ENCODE assay signal across 9 cellular contexts in the genomic region with DNA sequence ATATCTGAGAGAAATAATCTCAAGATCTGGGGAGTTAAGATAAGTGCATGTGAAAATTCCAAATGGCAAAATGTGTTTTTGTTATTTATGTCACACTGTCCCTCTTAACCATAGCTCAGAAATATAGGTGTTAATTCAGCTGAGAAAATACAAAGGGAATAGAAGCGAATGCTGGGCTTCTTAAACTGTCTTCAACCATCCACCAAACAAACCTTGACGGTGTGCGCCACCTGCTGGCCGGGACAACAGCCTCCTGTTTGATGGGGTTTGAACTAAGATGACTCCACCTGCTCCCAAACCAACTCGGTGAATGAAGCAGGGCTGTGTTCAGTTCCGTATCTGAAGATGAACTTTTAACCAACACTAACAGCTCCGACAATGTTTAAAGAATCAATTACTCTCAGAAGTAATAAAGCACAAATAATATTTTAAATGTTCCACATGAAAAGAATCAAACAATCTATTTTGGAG. TPM values are rescaled to one million over a fixed set of nuclear protein-coding genes. Genes with fewer than 3 reads are reported as not detected.
DNase-seq lines count a peak whose midpoint lies in the region; ATAC-seq and TF ChIP-seq lines count a peak whose summit lies in the region.
"Not testable (repeated sequence)": the region's sequence is repeated elsewhere in the genome, so short reads cannot be mapped to it uniquely, and the experiment has no call there.
"Had no signal": no experiment of that assay in that cellular context is flagged by ENCODE, and none has a peak within 500 bp of the region (broad histone marks: within the 10 kb centered on the region; RNA-seq: fewer than 3 reads in every experiment).

No MANE protein-coding gene starts in this region.

- H3K9me3 Mint-ChIP-seq in activated T-helper 17 cell treated with anti-CD3 and anti-CD28 coated beads, Interleukin-2, amount 50 U/mL, for 72 hours; stimulated activated naive B cell treated with anti-CD40 and anti-IgM and Interleukin-4, amounts not matched to agents 10 μg/mL and 1 μg/mL and 100 μg/mL, for 72 hours: not testable (repeated sequence)

- H3K27ac Mint-ChIP-seq in activated T-helper 17 cell treated with anti-CD3 and anti-CD28 coated beads, Interleukin-2, amount 50 U/mL, for 72 hours; stimulated activated naive B cell treated with anti-CD40 and anti-IgM and Interleukin-4, amounts not matched to agents 10 μg/mL and 1 μg/mL and 100 μg/mL, for 72 hours: not testable (repeated sequence)

- ATAC-seq in DND-41 (ENCODE audit: insufficient read depth, low read depth) (peak; percentile 92), GM19395 (IDR thresholded peaks at IDR 0.05; ENCODE audit: unreplicated experiment) (peak; percentile 84), HG02798 (IDR thresholded peaks at IDR 0.05; ENCODE audit: poor library complexity, unreplicated experiment) (peak; percentile 73), lung (ENCODE audit: insufficient read depth, low FRiP score) (peak; percentile 74)
- ATAC-seq in activated T-helper 17 cell treated with anti-CD3 and anti-CD28 coated beads, Interleukin-2, amount 50 U/mL, for 72 hours (replicated peaks), result peak; percentile 87
- peak; percentile 85 to 90 for ATAC-seq in stimulated activated naive B cell treated with anti-CD40 and anti-IgM and Interleukin-4, amounts not matched to agents 10 μg/mL and 1 μg/mL and 100 μg/mL, for 72 hours (replicated peaks)

- H4K20me1 ChIP-seq in DND-41 (ENCODE audit: insufficient read depth, low read length), result not testable (repeated sequence)

- H3K79me2 ChIP-seq in DND-41 (ENCODE audit: insufficient read depth, low read length), result not testable (repeated sequence)

- not testable (repeated sequence) for H3K4me2 ChIP-seq in DND-41 (ENCODE audit: insufficient read depth, low read length)

- H3K4me3 Mint-ChIP-seq in activated T-helper 17 cell treated with anti-CD3 and anti-CD28 coated beads, Interleukin-2, amount 50 U/mL, for 72 hours; stimulated activated naive B cell treated with anti-CD40 and anti-IgM and Interleukin-4, amounts not matched to agents 10 μg/mL and 1 μg/mL and 100 μg/mL, for 72 hours: not testable (repeated sequence)

- DNase-seq in DND-41; esophagus squamous epithelium (lab: John Stamatoyannopoulos, UW); lung (ENCODE audit: low spot score); stimulated activated naive B cell treated with anti-CD40 and anti-IgM and Interleukin-4, amounts not matched to agents 10 μg/mL and 1 μg/mL and 100 μg/mL, for 72 hours: not testable (repeated sequence)

- H3K9me3 ChIP-seq in DND-41 (ENCODE audit: insufficient read depth, low read length, severe bottlenecking); esophagus squamous epithelium; lung (ENCODE audit: control insufficient read depth in 2 of 2, insufficient read depth in 1 of 2, low read length in 1 of 2): not testable (repeated sequence)

- H2AFZ ChIP-seq in DND-41 (ENCODE audit: low read depth, low read length), result not testable (repeated sequence)

- H3K9ac ChIP-seq in DND-41 (ENCODE audit: low read depth, low read length), result not testable (repeated sequence)

- H3K4me1 Mint-ChIP-seq in activated T-helper 17 cell treated with anti-CD3 and anti-CD28 coated beads, Interleukin-2, amount 50 U/mL, for 72 hours; stimulated activated naive B cell treated with anti-CD40 and anti-IgM and Interleukin-4, amounts not matched to agents 10 μg/mL and 1 μg/mL and 100 μg/mL, for 72 hours: not testable (repeated sequence)

- not testable (repeated sequence) for H3K4me3 ChIP-seq in DND-41 (ENCODE audit: low read depth in 1 of 2, low read length in 2 of 2); esophagus squamous epithelium; lung

- intact Hi-C loops in esophagus squamous epithelium (cut with DNase I), result not testable (repeated sequence)

- not testable (repeated sequence) for H3K36me3 ChIP-seq in DND-41 (ENCODE audit: insufficient read depth, low read length); esophagus squamous epithelium; lung (ENCODE audit: control insufficient read depth in 2 of 2, insufficient read depth in 2 of 2, low read length in 2 of 2)

- H3K36me3 Mint-ChIP-seq in activated T-helper 17 cell treated with anti-CD3 and anti-CD28 coated beads, Interleukin-2, amount 50 U/mL, for 72 hours (ENCODE audit: low read depth); stimulated activated naive B cell treated with anti-CD40 and anti-IgM and Interleukin-4, amounts not matched to agents 10 μg/mL and 1 μg/mL and 100 μg/mL, for 72 hours: not testable (repeated sequence)

- TF ChIP-seq CTCF in DND-41 (IDR thresholded peaks at IDR 0.05; ENCODE audit: borderline replicate concordance, extremely low read depth, low read length, poor library complexity, severe bottlenecking) (peak; percentile 35), LNCAP (IDR thresholded peaks at IDR 0.05) (peak; percentile 36; the same call in 1 of the 2 replicates), esophagus squamous epithelium (IDR thresholded peaks at IDR 0.05) (peak in 5 of 6 experiments; percentile 23 to 48 (median 38))
- TF ChIP-seq CTCF in lung (IDR thresholded peaks at IDR 0.05; ENCODE audit: control extremely low read depth, extremely low read depth), result not testable (repeated sequence)

- not testable (repeated sequence) for H3K27ac ChIP-seq in DND-41 (ENCODE audit: low read length); esophagus squamous epithelium; lung (ENCODE audit: low read depth in 1 of 2, low read length in 1 of 2)

- H3K27me3 ChIP-seq in DND-41 (ENCODE audit: insufficient read depth, low read length, poor library complexity); esophagus squamous epithelium; lung (ENCODE audit: control insufficient read depth, insufficient read depth): not testable (repeated sequence)

- not testable (repeated sequence) for H3K4me1 ChIP-seq in DND-41 (ENCODE audit: insufficient read depth, low read length); esophagus squamous epithelium; lung (ENCODE audit: control insufficient read depth in 2 of 2, insufficient read depth in 2 of 2, low read length in 2 of 2)

- not testable (repeated sequence) for H3K27me3 Mint-ChIP-seq in activated T-helper 17 cell treated with anti-CD3 and anti-CD28 coated beads, Interleukin-2, amount 50 U/mL, for 72 hours; stimulated activated naive B cell treated with anti-CD40 and anti-IgM and Interleukin-4, amounts not matched to agents 10 μg/mL and 1 μg/mL and 100 μg/mL, for 72 hours

- WGBS in esophagus squamous epithelium, 2 donors, result 0% methylated on average over 1 to 3 of the region's 7 CpGs
- 6 to 12% methylated on average over 3 of the region's 7 CpGs for WGBS in lung, 2 donors

- TF ChIP-seq POLR2A in esophagus squamous epithelium (IDR thresholded peaks at IDR 0.05), result not testable (repeated sequence)

RNA-seq across cellular contexts. Expression of a gene that starts 46.9 kb away (rescaled TPM):
- total RNA-seq in activated T-helper 17 cell treated with anti-CD3 and anti-CD28 coated beads, Interleukin-2, amount 50 U/mL, for 72 hours, result not detected
- total RNA-seq in esophagus squamous epithelium (not detected), lung (not detected)
- not detected for polyA plus RNA-seq in lung
- total RNA-seq: activated T-helper 2 cell treated with anti-CD3 and anti-CD28 coated beads, Interferon-gamma antibody, Interleukin-2, Interleukin-4, amounts not matched to agents 10 μg/mL and 5 μg/mL and 100 μg/mL, durations not matched to agents 14 hours and 24 hours and 36 hours had no signal
